ENCODE assay signal across 1 cellular context in genomic region chr2:216871333-216871934, GRCh38.
TF ChIP-seq lines count a peak whose summit lies in the region.

No MANE protein-coding gene starts in this region.

TF ChIP-seq in HepG2, 621 proteins besides CTCF, POLR2A, EP300 and RAD21 (continued from another document and continues in another):
- TF ChIP-seq ZBTB44 (CRISPR knock-in tag; IDR thresholded peaks at IDR 0.05) (no peak), MATR3 (CRISPR knock-in tag; IDR thresholded peaks at IDR 0.05) (no peak), FOXP1 (IDR thresholded peaks at IDR 0.05) (no peak), FOXP1 (CRISPR knock-in tag; IDR thresholded peaks at IDR 0.05) (peak; percentile 92), SOX6 (IDR thresholded peaks at IDR 0.05) (no peak), SOX6 (CRISPR knock-in tag; IDR thresholded peaks at IDR 0.05) (peak; percentile 92), CENPBD1 (CRISPR knock-in tag; IDR thresholded peaks at IDR 0.05; ENCODE audit: borderline replicate concordance, low read depth) (no peak), AHDC1 (CRISPR knock-in tag; IDR thresholded peaks at IDR 0.05; ENCODE audit: borderline replicate concordance) (peak; percentile 98), CC2D1A (CRISPR knock-in tag; IDR thresholded peaks at IDR 0.05) (no peak), YEATS4 (CRISPR knock-in tag; IDR thresholded peaks at IDR 0.05; ENCODE audit: borderline replicate concordance) (peak; percentile 68; the same call in 1 of the 2 replicates), ZNF782 (CRISPR knock-in tag; IDR thresholded peaks at IDR 0.05; ENCODE audit: borderline replicate concordance) (no peak; the same call in 1 of the 2 replicates), GRHL1 (CRISPR knock-in tag; conservative IDR thresholded peaks at IDR 0.05) (no peak), ZNF264 (CRISPR knock-in tag; IDR thresholded peaks at IDR 0.05) (no peak; the same call in 1 of the 2 replicates), NCOR1 (IDR thresholded peaks at IDR 0.05; ENCODE audit: borderline replicate concordance, low read length) (peak; percentile 80; the same call in 1 of the 2 replicates), PAF1 (CRISPR knock-in tag; IDR thresholded peaks at IDR 0.05) (no peak), FOXK1 (CRISPR knock-in tag; IDR thresholded peaks at IDR 0.05; ENCODE audit: borderline replicate concordance, low read depth) (peak; percentile 91; the same call in 1 of the 2 replicates), MYC (CRISPR knock-in tag; IDR thresholded peaks at IDR 0.05; ENCODE audit: borderline replicate concordance) (0 out of 2 replicates have a peak, but pooled peaks have one; percentile 37), SIX1 (CRISPR knock-in tag; IDR thresholded peaks at IDR 0.05; ENCODE audit: borderline replicate concordance) (peak; percentile 66; the same call in 1 of the 2 replicates), ZNF784 (CRISPR knock-in tag; IDR thresholded peaks at IDR 0.05; ENCODE audit: borderline replicate concordance) (peak; percentile 84), ZFP36L1 (CRISPR knock-in tag; IDR thresholded peaks at IDR 0.05) (no peak), CHCHD3 (CRISPR knock-in tag; IDR thresholded peaks at IDR 0.05) (no peak), NR2F6 (IDR thresholded peaks at IDR 0.05) (peak; percentile 67), NR2F6 (CRISPR knock-in tag; IDR thresholded peaks at IDR 0.05) (peak; percentile 72), ZNF609 (CRISPR knock-in tag; IDR thresholded peaks at IDR 0.05; ENCODE audit: borderline replicate concordance) (peak; percentile 58; the same call in 1 of the 2 replicates), ZNF790 (CRISPR knock-in tag; IDR thresholded peaks at IDR 0.05; ENCODE audit: borderline replicate concordance) (no peak), TBL1XR1 (IDR thresholded peaks at IDR 0.05; ENCODE audit: borderline replicate concordance, low read length, partially characterized antibody) (peak; percentile 41), TRIM22 (IDR thresholded peaks at IDR 0.05) (no peak), FOXK2 (IDR thresholded peaks at IDR 0.05) (no peak), GPBP1L1 (CRISPR knock-in tag; IDR thresholded peaks at IDR 0.05) (no peak), ZNF7 (CRISPR knock-in tag; IDR thresholded peaks at IDR 0.05) (no peak), HHEX (CRISPR knock-in tag; IDR thresholded peaks at IDR 0.05) (no peak), ZNF382 (CRISPR knock-in tag; IDR thresholded peaks at IDR 0.05; ENCODE audit: borderline replicate concordance) (no peak), ZNF558 (CRISPR knock-in tag; IDR thresholded peaks at IDR 0.05; ENCODE audit: borderline replicate concordance) (no peak), ZNF235 (CRISPR knock-in tag; IDR thresholded peaks at IDR 0.05; ENCODE audit: borderline replicate concordance) (no peak; the same call in 1 of the 2 replicates), NR3C1 (CRISPR knock-in tag; IDR thresholded peaks at IDR 0.05) (no peak), ELF4 (CRISPR knock-in tag; IDR thresholded peaks at IDR 0.05; ENCODE audit: borderline replicate concordance) (no peak), MIER2 (CRISPR knock-in tag; IDR thresholded peaks at IDR 0.05) (peak; percentile 23; the same call in 1 of the 2 replicates), ZNF557 (CRISPR knock-in tag; IDR thresholded peaks at IDR 0.05) (0 out of 2 replicates have a peak, but pooled peaks have one; percentile 59), ARNT (IDR thresholded peaks at IDR 0.05) (no peak), ZNF720 (CRISPR knock-in tag; IDR thresholded peaks at IDR 0.05) (no peak), ZNF574 (CRISPR knock-in tag; IDR thresholded peaks at IDR 0.05) (peak; percentile 46; the same call in 1 of the 2 replicates), MAX (IDR thresholded peaks at IDR 0.05) (peak; percentile 91)
